In genomic region chr3:178112134-178112533, GRCh38 we compare ENCODE assay signal across 19 cellular contexts.
DNase-seq lines count a peak whose midpoint lies in the region; ATAC-seq lines count a peak whose summit lies in the region.
"Had no signal": no experiment of that assay in that cellular context is flagged by ENCODE, and none has a peak within 500 bp of the region (broad histone marks: within the 10 kb centered on the region; RNA-seq: fewer than 3 reads in every experiment).

No MANE protein-coding gene starts in this region.

- DNase-seq in activated naive CD4-positive, alpha-beta T cell treated with anti-CD3 and anti-CD28 coated beads, Interleukin-2, amount 10 ng/mL, durations not matched to agents 7 days and 5 days, result peak; percentile 29
- DNase-seq in activated naive CD4-positive, alpha-beta T cell treated with Interleukin-2 at 50 U/mL for 16 hours, result no peak
- DNase-seq in HT-29 (ENCODE audit: low spot score) (peak; percentile 9), RKO (ENCODE audit: low spot score) (peak; percentile 3), left kidney (ENCODE audit: low read depth, low spot score) (peak; percentile 18), NCI-H1694 (lab: John Stamatoyannopoulos, UW) (no peak)
- DNase-seq: aorta; cerebellar nuclear complex; effector memory CD8-positive, alpha-beta T cell; GM23248; heart left ventricle; NCI-H774; Peyer's patch; psoas muscle; testis had no signal

- no peak overlapping the region for H3K4me3 Mint-ChIP-seq in activated naive CD4-positive, alpha-beta T cell treated with anti-CD3 and anti-CD28 coated beads, Interleukin-2, amount 10 ng/mL, durations not matched to agents 7 days and 5 days
- H3K4me3 Mint-ChIP-seq: effector memory CD8-positive, alpha-beta T cell; memory B cell; natural killer cell treated with Interleukin-12 subunit alpha and Interleukin-12 subunit beta and Interleukin-15 and Interleukin-18, amount 100 ng/mL, for 72 hours had no signal

- no peak overlapping the region for H3K27ac Mint-ChIP-seq in activated naive CD4-positive, alpha-beta T cell treated with anti-CD3 and anti-CD28 coated beads, Interleukin-2, amount 10 ng/mL, durations not matched to agents 7 days and 5 days
- H3K27ac Mint-ChIP-seq: activated T-helper 2 cell treated with anti-CD3 and anti-CD28 coated beads, Interferon-gamma antibody, Interleukin-2, Interleukin-4, amounts not matched to agents 10 μg/mL and 5 μg/mL and 100 μg/mL, durations not matched to agents 14 hours and 24 hours and 36 hours; effector memory CD8-positive, alpha-beta T cell; memory B cell; natural killer cell treated with Interleukin-12 subunit alpha and Interleukin-12 subunit beta and Interleukin-15 and Interleukin-18, amount 100 ng/mL, for 72 hours had no signal

- no peaks in the 10 kb centered on the region for H3K27me3 Mint-ChIP-seq in activated naive CD4-positive, alpha-beta T cell treated with anti-CD3 and anti-CD28 coated beads, Interleukin-2, amount 10 ng/mL, durations not matched to agents 7 days and 5 days

- ATAC-seq in HG02588 (IDR thresholded peaks at IDR 0.05; ENCODE audit: unreplicated experiment), result no peak
- ATAC-seq: effector memory CD8-positive, alpha-beta T cell; heart left ventricle; natural killer cell treated with Interleukin-12 subunit alpha and Interleukin-12 subunit beta and Interleukin-15 and Interleukin-18, amount 100 ng/mL, for 72 hours had no signal

- no peaks in the 10 kb centered on the region for H3K36me3 Mint-ChIP-seq in activated naive CD4-positive, alpha-beta T cell treated with anti-CD3 and anti-CD28 coated beads, Interleukin-2, amount 10 ng/mL, durations not matched to agents 7 days and 5 days
- H3K36me3 Mint-ChIP-seq: memory B cell; natural killer cell treated with Interleukin-12 subunit alpha and Interleukin-12 subunit beta and Interleukin-15 and Interleukin-18, amount 100 ng/mL, for 72 hours had no signal

- no peaks in the 10 kb centered on the region for H3K9me3 Mint-ChIP-seq in activated naive CD4-positive, alpha-beta T cell treated with anti-CD3 and anti-CD28 coated beads, Interleukin-2, amount 10 ng/mL, durations not matched to agents 7 days and 5 days
- H3K9me3 Mint-ChIP-seq: activated T-helper 2 cell treated with anti-CD3 and anti-CD28 coated beads, Interferon-gamma antibody, Interleukin-2, Interleukin-4, amounts not matched to agents 10 μg/mL and 5 μg/mL and 100 μg/mL, durations not matched to agents 14 hours and 24 hours and 36 hours; effector memory CD8-positive, alpha-beta T cell; memory B cell; natural killer cell treated with Interleukin-12 subunit alpha and Interleukin-12 subunit beta and Interleukin-15 and Interleukin-18, amount 100 ng/mL, for 72 hours had no signal

- CTCF ChIA-PET in activated naive CD4-positive, alpha-beta T cell treated with anti-CD3 and anti-CD28 coated beads, Interleukin-2, amount 10 ng/mL, durations not matched to agents 7 days and 5 days (lab: Charles Lee), result no interaction called here

- H3K4me1 Mint-ChIP-seq in activated naive CD4-positive, alpha-beta T cell treated with anti-CD3 and anti-CD28 coated beads, Interleukin-2, amount 10 ng/mL, durations not matched to agents 7 days and 5 days, result no peaks in the 10 kb centered on the region
- H3K4me1 Mint-ChIP-seq: memory B cell had no signal

Comparison
In these comparisons a context has a peak if more than half of its experiments do, and no peak if none do; other contexts are left out.
1. DNase-seq: peak in activated naive CD4-positive, alpha-beta T cell treated with anti-CD3 and anti-CD28 coated beads, Interleukin-2, amount 10 ng/mL, durations not matched to agents 7 days and 5 days (single experiment), HT-29 (single experiment), RKO (single experiment) and left kidney (single experiment); none in activated naive CD4-positive, alpha-beta T cell treated with Interleukin-2 at 50 U/mL for 16 hours (single experiment) and NCI-H1694 (single experiment).